Comparison of ENCODE assay signal across 14 cellular contexts in the genomic region with DNA sequence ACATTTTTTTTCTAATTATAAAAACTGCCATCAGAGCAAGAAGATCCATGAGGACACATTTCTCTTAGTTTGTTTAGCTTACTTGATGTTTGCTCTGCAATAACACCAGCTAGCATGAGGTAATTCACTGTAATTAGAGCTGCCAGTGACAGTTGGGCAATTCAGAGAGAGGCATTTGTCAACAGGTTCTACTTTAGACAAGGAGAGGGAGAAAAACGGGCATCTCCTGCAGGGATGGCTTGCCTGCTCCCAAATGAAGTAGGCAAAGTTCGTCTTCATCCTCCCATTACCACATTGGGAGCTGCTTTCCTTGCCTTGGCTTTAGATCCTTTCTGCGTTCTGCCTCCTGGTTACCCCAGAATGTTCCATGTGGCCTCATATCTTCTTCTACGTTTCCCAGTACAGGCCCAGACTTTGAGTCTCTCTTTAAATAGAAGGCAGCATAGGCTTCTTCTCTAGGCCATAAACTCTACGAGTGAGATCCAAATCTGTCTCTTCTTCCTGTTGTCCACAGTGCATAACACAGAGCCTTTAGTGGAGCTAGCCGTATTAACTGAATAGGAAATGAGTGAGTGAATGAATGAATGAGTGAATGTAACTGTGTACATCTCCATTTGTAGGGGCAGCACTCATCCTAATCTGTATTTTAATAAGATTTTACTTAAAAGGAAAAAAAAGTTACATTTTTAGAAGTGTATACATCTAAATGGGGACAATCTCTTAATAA. TPM values are rescaled to one million over a fixed set of nuclear protein-coding genes. Genes with fewer than 3 reads are reported as not detected.
DNase-seq lines count a peak whose midpoint lies in the region; ATAC-seq, FAIRE-seq and TF ChIP-seq lines count a peak whose summit lies in the region.
"Had no signal": no experiment of that assay in that cellular context is flagged by ENCODE, and none has a peak within 500 bp of the region (broad histone marks: within the 10 kb centered on the region; RNA-seq: fewer than 3 reads in every experiment).

No MANE protein-coding gene starts in this region.

- DNase-seq in NCI-H1105 treated with DMSO at 0.1 percent for 48 hours (lab: John Stamatoyannopoulos, UW) (peak; percentile 73), NCI-H345 treated with DMSO at 0.1 percent for 48 hours (lab: John Stamatoyannopoulos, UW; ENCODE audit: unreplicated experiment) (peak; percentile 70), H1 (ENCODE audit: low read depth in 1 of 2, low spot score in 2 of 2) (no peak), psoas muscle (no peak), Calu3 (no peak), NOMO-1 (lab: John Stamatoyannopoulos, UW; ENCODE audit: unreplicated experiment in 2 of 2) (no peak), retina (no peak), NCI-H226 (no peak)
- DNase-seq: activated T-cell treated with anti-CD3 and anti-CD28 coated beads, Interleukin-2, amount 50 U/mL, for 4 hours; nucleus accumbens had no signal

- no peak overlapping the region for H4K91ac ChIP-seq in H1 (replicated peaks; ENCODE audit: insufficient read length, low read length)

- H3K4me2 ChIP-seq in H1 (ENCODE audit: insufficient read depth in 1 of 2, low read depth in 2 of 2, low read length in 2 of 2), result no peak overlapping the region

- no peak for TF ChIP-seq CTCF in H1 (IDR thresholded peaks at IDR 0.05; ENCODE audit: control extremely low read depth in 1 of 3, insufficient read depth in 1 of 3, low read depth in 1 of 3, low read length in 3 of 3)
- no peak for TF ChIP-seq CTCF in psoas muscle (IDR thresholded peaks at IDR 0.05)
- no peak for TF ChIP-seq CTCF in Calu3 (IDR thresholded peaks at IDR 0.05; ENCODE audit: unreplicated experiment)

- H4K8ac ChIP-seq in H1 (ENCODE audit: extremely low read depth, insufficient read depth, low read length), result no peak overlapping the region

- H3K14ac ChIP-seq in H1 (ENCODE audit: insufficient read length), result no peak overlapping the region

- H3K9me3 Mint-ChIP-seq in Calu3 (ENCODE audit: low read depth, unreplicated experiment), result no peaks in the 10 kb centered on the region
- H3K9me3 Mint-ChIP-seq: activated T-cell treated with anti-CD3 and anti-CD28 coated beads, Interleukin-2, amount 50 U/mL, for 4 hours had no signal

- H2AFZ ChIP-seq in H1 (ENCODE audit: low read length), result peak overlapping the region; percentile 66

- no peak overlapping the region for H2BK20ac ChIP-seq in H1 (ENCODE audit: low read length)

- no peaks in the 10 kb centered on the region for H3K23me2 ChIP-seq in H1 (ENCODE audit: low read depth, low read length)

- no peaks in the 10 kb centered on the region for H3K79me2 ChIP-seq in H1 (ENCODE audit: control insufficient read depth in 1 of 2, insufficient read depth in 2 of 2, low read length in 2 of 2)

- no peak overlapping the region for H2BK12ac ChIP-seq in H1 (ENCODE audit: low read depth, low read length)

- WGBS in H1 (ENCODE audit: extremely low coverage in 1 of 2, insufficient coverage in 1 of 2, insufficient read length in 1 of 2, insufficient replicate concordance in 2 of 2, low coverage in 1 of 2, low lambda C conversion rate in 2 of 2, missing lambda C conversion rate in 1 of 2), 2 experiments, result 91% methylated on average over 6 of the region's 6 CpGs; no CpG with 5 or more reads in 1 of the 2 experiments
- WGBS in psoas muscle, 3 donors, result 26 to 39% (median 29%) methylated on average over 6 of the region's 6 CpGs

- no peak overlapping the region for H3K23ac ChIP-seq in H1 (ENCODE audit: insufficient read length)

- no TSS peak for BruUV-seq in Calu3 (replicated peaks; lab: Mats Ljungman, UMichigan)

- H3K4ac ChIP-seq in H1 (replicated peaks; ENCODE audit: insufficient read length, low read depth, low read length), result no peak overlapping the region

- H3K9me3 ChIP-seq in H1 (ENCODE audit: insufficient read depth in 2 of 2, low read depth in 1 of 2, low read length in 1 of 2) (no peaks in the 10 kb centered on the region), psoas muscle (no peaks in the 10 kb centered on the region)
- H3K9me3 ChIP-seq: Caco-2, esophagus muscularis mucosa, thoracic aorta had no signal

- no peaks in the 10 kb centered on the region for H3K79me1 ChIP-seq in H1 (ENCODE audit: low read depth, low read length)

- no peak overlapping the region for H2AK5ac ChIP-seq in H1 (ENCODE audit: low read depth, low read length)

- FAIRE-seq in H1 (lab: Jason Lieb, UNC), result no peak
- FAIRE-seq: HTR-8/SVneo had no signal

- no peaks in the 10 kb centered on the region for H3K4me1 Mint-ChIP-seq in Calu3 (ENCODE audit: low read depth, unreplicated experiment)

- POLR2A ChIA-PET in H1 (lab: Charles Lee; ENCODE audit: partially characterized antibody), result no interaction called here

- no peak for TF ChIP-seq RAD21 in H1 (IDR thresholded peaks at IDR 0.05 in 1 of 2, conservative IDR thresholded peaks at IDR 0.05 in 1 of 2; ENCODE audit: low read depth in 2 of 2, low read length in 2 of 2)

- H3K27me3 ChIP-seq in H1 (replicated peaks in 1 of 4; ENCODE audit: control insufficient read depth in 3 of 4, extremely low read depth in 1 of 4, insufficient read depth in 3 of 4, low read length in 3 of 4) (no peaks in the 10 kb centered on the region), psoas muscle (ENCODE audit: insufficient read depth in 3 of 3, low read length in 2 of 3) (no peaks in the 10 kb centered on the region)
- H3K27me3 ChIP-seq: esophagus muscularis mucosa had no signal

- no peak overlapping the region for H3K4me3 Mint-ChIP-seq in Calu3 (ENCODE audit: low read depth, unreplicated experiment)
- H3K4me3 Mint-ChIP-seq: activated T-cell treated with anti-CD3 and anti-CD28 coated beads, Interleukin-2, amount 50 U/mL, for 4 hours had no signal

- no peak overlapping the region for H4K5ac ChIP-seq in H1 (ENCODE audit: insufficient read length, low read depth, low read length)

- H3K36me3 Mint-ChIP-seq in Calu3 (ENCODE audit: insufficient read depth, unreplicated experiment), result no peaks in the 10 kb centered on the region

- H3K27ac ChIP-seq in H1 (ENCODE audit: low read depth, low read length), result no peak overlapping the region
- H3K27ac ChIP-seq in psoas muscle, result peak overlapping the region; percentile 90
- H3K27ac ChIP-seq: esophagus muscularis mucosa, thoracic aorta had no signal

- TF ChIP-seq POLR2A in H1 (IDR thresholded peaks at IDR 0.05; ENCODE audit: control extremely low read depth in 1 of 2, low read depth in 2 of 2, low read length in 2 of 2), result no peak

- H3K18ac ChIP-seq in H1 (ENCODE audit: extremely low read depth, low read length), result no peak overlapping the region

- H2BK5ac ChIP-seq in H1 (ENCODE audit: low read depth, low read length), result no peak overlapping the region

- H3K9ac ChIP-seq in H1 (replicated peaks in 1 of 4; ENCODE audit: extremely low read depth in 1 of 4, low read depth in 3 of 4, low read length in 3 of 4), result no peak overlapping the region

- no peak overlapping the region for H3K56ac ChIP-seq in H1 (replicated peaks; ENCODE audit: insufficient read length, low read depth, low read length)

- no peak overlapping the region for H2BK120ac ChIP-seq in H1 (replicated peaks; ENCODE audit: low read depth, low read length)

- H3K4me1 ChIP-seq in H1 (replicated peaks in 1 of 4; ENCODE audit: control insufficient read depth in 3 of 4, insufficient read depth in 4 of 4, low read length in 3 of 4) (no peaks in the 10 kb centered on the region), psoas muscle (peaks cover 21% of the 10 kb centered on the region)
- H3K4me1 ChIP-seq: esophagus muscularis mucosa had no signal

- TF ChIP-seq EP300 in H1 (IDR thresholded peaks at IDR 0.05; ENCODE audit: borderline replicate concordance in 1 of 2, low read depth in 2 of 2, low read length in 2 of 2), result no peak

- H3K27ac Mint-ChIP-seq in Calu3 (ENCODE audit: unreplicated experiment), result no peak overlapping the region

- H2BK15ac ChIP-seq in H1 (ENCODE audit: low read length), result no peak overlapping the region

- H3K4me3 ChIP-seq in H1 (ENCODE audit: extremely low read depth in 1 of 4, insufficient read depth in 2 of 4, low read depth in 3 of 4, low read length in 4 of 4) (no peak overlapping the region), psoas muscle (peak overlapping the region; percentile 47)
- H3K4me3 ChIP-seq: esophagus muscularis mucosa, thoracic aorta had no signal

- H3K36me3 ChIP-seq in H1 (ENCODE audit: control insufficient read depth in 2 of 4, insufficient read depth in 4 of 4, low read length in 3 of 4) (no peaks in the 10 kb centered on the region), psoas muscle (ENCODE audit: insufficient read depth in 1 of 2, low read depth in 1 of 2) (peaks cover 0 to 15% of the 10 kb centered on the region in 2 donors)
- H3K36me3 ChIP-seq: thoracic aorta had no signal

- peak; percentile 91 to 97 (median 96) for ATAC-seq in psoas muscle
- ATAC-seq: activated T-cell treated with anti-CD3 and anti-CD28 coated beads, Interleukin-2, amount 50 U/mL, for 4 hours had no signal

- no peaks in the 10 kb centered on the region for H4K20me1 ChIP-seq in H1 (replicated peaks in 1 of 2; ENCODE audit: control insufficient read depth in 1 of 2, insufficient read depth in 2 of 2, low read length in 2 of 2)

- CTCF ChIA-PET in H1 (lab: Charles Lee; ENCODE audit: partially characterized antibody), result interaction anchor here (0.6 to 3.0 kb wide), 6 partner anchors 14 to 469 kb away, joined by 3 to 16 read pairs (median 3); no protein-coding TSS in a partner anchor
- CTCF ChIA-PET in Calu3 (lab: Charles Lee), result interaction anchor here (0.6 kb wide), 1 partner anchor 86 kb away, joined by 3 read pairs; no protein-coding TSS in a partner anchor

- intact Hi-C loops in psoas muscle (cut with DNase I) (no loop called here), Calu3 (cut with micrococcal nuclease; ENCODE audit: unreplicated experiment) (no loop called here)

- no peaks in the 10 kb centered on the region for H3K27me3 Mint-ChIP-seq in Calu3 (ENCODE audit: unreplicated experiment)

RNA-seq across cellular contexts. Expression of gene ASB15, which starts 21.2 kb away (rescaled TPM):
- not detected in 2 replicates for total RNA-seq in H1 (2021; fragmentation: NEBNext Ultra II Directional; extraction: Animal tissue kit (Norgen Biotek cat#: 25700))
- polyA plus RNA-seq in H1 (2011; rRNA removed), result not detected in 2 replicates
- polyA plus RNA-seq in H1 (2011; cell fraction: cytosol; rRNA removed), result not detected
- not detected for polyA plus RNA-seq in H1 (2011; cell fraction: nucleus; rRNA removed)
- not detected in 4 replicates for polyA plus RNA-seq in H1 (2012, experiment 1 of 2)
- polyA plus RNA-seq in H1 (2012, experiment 2 of 2), result not detected
- not detected for polyA plus RNA-seq in H1 (2013, experiment 1 of 2)
- not detected for polyA plus RNA-seq in H1 (2013, experiment 2 of 2)
- not detected in 2 replicates for polyA minus RNA-seq in H1 (2011; rRNA and poly(A)+ RNA removed)
- polyA minus RNA-seq in H1 (2011; cell fraction: cytosol; rRNA and poly(A)+ RNA removed), result not detected
- not detected for polyA minus RNA-seq in H1 (2011; cell fraction: nucleus; rRNA and poly(A)+ RNA removed)
- 10 to 100 TPM in 3 of 4 donors, 1 to 10 TPM in 1; 8.2 to 23.6 (median 11.5) TPM for total RNA-seq in psoas muscle
- 10 to 100 TPM in 1 of 3 donors, 1 to 10 TPM in 1, under 1 TPM in 1; 0.12 to 15.2 (median 1.3) TPM for polyA plus RNA-seq in psoas muscle
- total RNA-seq in Calu3 (2022), result not detected in 2 replicates
- total RNA-seq: activated T-cell treated with anti-CD3 and anti-CD28 coated beads, Interleukin-2, amount 50 U/mL, for 4 hours; Caco-2; esophagus muscularis mucosa; thoracic aorta had no signal

RNA-seq across cellular contexts. Expression of gene LMOD2, which starts 32.8 kb away (rescaled TPM):
- 0.22 TPM in 1 of 2 replicates, not detected in the other for total RNA-seq in H1 (2021; fragmentation: NEBNext Ultra II Directional; extraction: Animal tissue kit (Norgen Biotek cat#: 25700))
- polyA plus RNA-seq in H1 (2011; rRNA removed) (0.03 TPM in 1 of 2 replicates, not detected in the other), psoas muscle (100 to 1,000 TPM in 2 of 3 donors, 1 to 10 TPM in 1; 6.9 to 341 (median 259) TPM)
- 0.10 TPM for polyA plus RNA-seq in H1 (2011; cell fraction: cytosol; rRNA removed)
- not detected for polyA plus RNA-seq in H1 (2011; cell fraction: nucleus; rRNA removed)
- polyA plus RNA-seq in H1 (2012, experiment 1 of 2), result 0.06 to 0.07 TPM in 2 of 4 replicates, not detected in the others
- polyA plus RNA-seq in H1 (2012, experiment 2 of 2), result not detected
- polyA plus RNA-seq in H1 (2013, experiment 1 of 2), result 0.04 TPM
- 0.06 TPM for polyA plus RNA-seq in H1 (2013, experiment 2 of 2)
- polyA minus RNA-seq in H1 (2011; rRNA and poly(A)+ RNA removed), result not detected in 2 replicates
- polyA minus RNA-seq in H1 (2011; cell fraction: cytosol; rRNA and poly(A)+ RNA removed), result not detected
- not detected for polyA minus RNA-seq in H1 (2011; cell fraction: nucleus; rRNA and poly(A)+ RNA removed)
- total RNA-seq in psoas muscle (1,000 to 10,000 TPM in 1 of 4 donors, 100 to 1,000 TPM in 3; 383 to 1,114 (median 640) TPM), Calu3 (2022) (not detected in 2 replicates)
- total RNA-seq: activated T-cell treated with anti-CD3 and anti-CD28 coated beads, Interleukin-2, amount 50 U/mL, for 4 hours; Caco-2; esophagus muscularis mucosa; thoracic aorta had no signal

Comparison
In these comparisons a context has a peak if more than half of its experiments do, and no peak if none do; other contexts are left out.
1. DNase-seq: peak in NCI-H1105 treated with DMSO at 0.1 percent for 48 hours (single experiment) and NCI-H345 treated with DMSO at 0.1 percent for 48 hours (single experiment); none in H1 (0 of 2), psoas muscle (0 of 2), Calu3 (single experiment), NOMO-1 (0 of 2), retina (single experiment) and NCI-H226 (single experiment).
2. RNA of gene LMOD2, which starts 32.8 kb away (total RNA-seq): 383 to 1,114 TPM in psoas muscle; 0.22 TPM in H1 and not detected in Calu3; every median in the first group is over 100 times any median in the second.